In the genomic region with DNA sequence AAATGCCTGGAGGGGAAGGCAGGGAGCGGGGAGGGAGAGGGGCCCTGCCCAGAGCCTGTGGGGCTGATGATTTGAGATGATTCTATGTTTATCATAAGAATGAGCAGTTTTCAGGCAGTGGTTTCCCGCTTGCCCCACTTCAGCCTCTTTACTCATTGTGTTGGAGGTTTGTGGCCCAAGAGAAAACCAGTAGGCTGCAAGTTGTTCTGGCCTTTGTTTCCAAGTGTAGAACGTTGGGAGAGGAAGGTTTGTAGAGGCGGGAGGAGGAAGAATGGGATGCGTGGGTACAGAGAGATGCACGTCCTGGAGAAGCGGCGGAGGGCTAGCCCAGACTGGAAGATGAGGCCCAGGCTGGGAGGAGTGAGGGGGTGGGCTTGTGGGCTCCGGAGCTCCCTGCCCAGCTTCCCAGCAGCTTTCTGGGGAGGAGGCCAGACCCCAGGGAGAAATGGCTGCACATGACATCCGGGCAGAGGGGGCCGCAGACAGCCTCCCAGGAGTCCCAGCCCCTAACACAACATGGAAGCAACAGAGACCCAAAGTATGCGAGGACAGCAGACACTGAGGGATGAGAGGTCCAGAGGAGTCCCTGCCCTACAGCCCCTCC, we compare ENCODE assay signal across 18 cellular contexts. TPM values are rescaled to one million over a fixed set of nuclear protein-coding genes. Genes with fewer than 3 reads are reported as not detected.
"Had no signal": no experiment of that assay in that cellular context is flagged by ENCODE, and none has a peak within 500 bp of the region (broad histone marks: within the 10 kb centered on the region; RNA-seq: fewer than 3 reads in every experiment).

No MANE protein-coding gene starts in this region.

- H3K9me3 Mint-ChIP-seq: activated CD8-positive, alpha-beta T cell treated with anti-CD3 and anti-CD28 coated beads for 36 hours had no signal

- H3K4me3 ChIP-seq: esophagus squamous epithelium, right lobe of liver, SJCRH30, testis had no signal

- H3K27me3 Mint-ChIP-seq: activated CD8-positive, alpha-beta T cell treated with anti-CD3 and anti-CD28 coated beads for 36 hours had no signal

- H3K27ac ChIP-seq: brain microvascular endothelial cell, right lobe of liver, SJCRH30, testis had no signal

- H3K27ac Mint-ChIP-seq: activated CD8-positive, alpha-beta T cell treated with anti-CD3 and anti-CD28 coated beads for 36 hours; progenitor cell of endocrine pancreas had no signal

- H3K9me3 ChIP-seq: esophagus squamous epithelium, right lobe of liver, SJCRH30, testis had no signal

- ATAC-seq: activated CD8-positive, alpha-beta T cell treated with anti-CD3 and anti-CD28 coated beads for 36 hours had no signal

- H3K36me3 ChIP-seq: brain microvascular endothelial cell, esophagus squamous epithelium, right lobe of liver, SJCRH30 had no signal

- DNase-seq: activated CD8-positive, alpha-beta memory T cell treated with anti-CD3 and anti-CD28 coated beads, Interleukin-2, amount 50 U/mL, for 48 hours; activated CD8-positive, alpha-beta T cell treated with anti-CD3 and anti-CD28 coated beads for 36 hours; activated naive CD4-positive, alpha-beta T cell treated with Interleukin-2 at 50 U/mL for 16 hours; cerebellar nuclear complex; esophagus squamous epithelium; foreskin fibroblast; midbrain; stimulated activated CD4-positive, alpha-beta T cell treated with anti-CD3 and anti-CD28 coated beads, Interleukin-2, amount 100 ng/mL, for 48 hours; stimulated activated naive CD4-positive, alpha-beta T cell treated with Interleukin-2 at 50 U/mL for 16 hours; T-helper 9 cell; testis had no signal

- H3K4me3 Mint-ChIP-seq: activated CD8-positive, alpha-beta T cell treated with anti-CD3 and anti-CD28 coated beads for 36 hours had no signal

- H3K4me1 ChIP-seq: right lobe of liver, testis had no signal

- H3K27me3 ChIP-seq: brain microvascular endothelial cell, esophagus squamous epithelium, right lobe of liver, testis had no signal

RNA-seq across cellular contexts. Expression of a gene that starts 5.3 kb away (rescaled TPM):
- total RNA-seq: activated CD8-positive, alpha-beta T cell treated with anti-CD3 and anti-CD28 coated beads for 36 hours; dermis microvascular lymphatic vessel endothelial cell; liver; right lobe of liver; SJCRH30 had no signal
- polyA plus RNA-seq: liver had no signal

RNA-seq across cellular contexts. Expression of a gene that starts 56.8 kb away (rescaled TPM):
- total RNA-seq: activated CD8-positive, alpha-beta T cell treated with anti-CD3 and anti-CD28 coated beads for 36 hours; dermis microvascular lymphatic vessel endothelial cell; liver; progenitor cell of endocrine pancreas; right lobe of liver; SJCRH30; urinary bladder had no signal
- polyA plus RNA-seq: liver had no signal
